ENCODE assay signal across 23 cellular contexts in the genomic region with DNA sequence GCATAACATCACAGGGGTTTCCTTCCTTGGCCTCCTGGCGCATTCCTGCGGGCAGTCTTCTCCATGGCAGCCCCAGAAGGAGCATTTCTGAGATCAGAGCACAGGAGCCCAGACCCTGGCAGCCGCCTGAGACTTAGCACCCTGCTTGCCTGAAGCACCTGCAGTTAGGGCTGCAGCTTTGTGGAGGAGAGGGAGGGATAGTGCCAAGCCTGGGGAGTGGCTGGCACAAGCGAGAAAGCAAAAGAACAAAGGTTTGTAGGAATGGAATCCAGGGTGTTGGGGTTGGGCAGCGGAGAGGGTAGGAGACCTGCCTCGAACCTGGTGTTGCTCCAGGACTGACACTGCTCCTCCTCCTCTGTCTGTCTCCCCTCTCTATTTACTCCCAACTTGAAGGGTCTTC.
DNase-seq lines count a peak whose midpoint lies in the region; ATAC-seq and TF ChIP-seq lines count a peak whose summit lies in the region.
"Had no signal": no experiment of that assay in that cellular context is flagged by ENCODE, and none has a peak within 500 bp of the region (broad histone marks: within the 10 kb centered on the region; RNA-seq: fewer than 3 reads in every experiment).

No MANE protein-coding gene starts in this region.

- peaks cover 4% of the 10 kb centered on the region for H3K27me3 Mint-ChIP-seq in progenitor cell of endocrine pancreas

- no peak for ATAC-seq in HG03432 (IDR thresholded peaks at IDR 0.05; ENCODE audit: unreplicated experiment)
- no peak for ATAC-seq in HG03457 (IDR thresholded peaks at IDR 0.05; ENCODE audit: unreplicated experiment)
- ATAC-seq: PC-3 had no signal

- H3K27ac Mint-ChIP-seq in progenitor cell of endocrine pancreas: peak overlapping the region; percentile 97

- peak overlapping the region; percentile 61 for H3K27ac ChIP-seq in duodenal mucosa (ENCODE audit: low read depth, low read length)
- H3K27ac ChIP-seq: RWPE1, SJSA1 had no signal

- no peak for TF ChIP-seq CTCF in progenitor cell of endocrine pancreas (IDR thresholded peaks at IDR 0.05; ENCODE audit: unreplicated experiment)

- H3K4me1 ChIP-seq in duodenal mucosa (ENCODE audit: control insufficient read depth in 1 of 2, insufficient read depth in 2 of 2, low read length in 2 of 2): peaks cover 57 to 59% of the 10 kb centered on the region in 2 donors

- peaks cover 43% of the 10 kb centered on the region for H3K4me1 Mint-ChIP-seq in progenitor cell of endocrine pancreas (ENCODE audit: low read depth)
- H3K4me1 Mint-ChIP-seq: CD8-positive, alpha-beta memory T cell had no signal

- DNase-seq in COLO668 (lab: John Stamatoyannopoulos, UW; ENCODE audit: unreplicated experiment): peak; percentile 11
- DNase-seq in HT-29 (ENCODE audit: low spot score): peak; percentile 69
- no peak for DNase-seq in progenitor cell of endocrine pancreas (ENCODE audit: low spot score, unreplicated experiment)
- no peak for DNase-seq in NCI-H2171 treated with DMSO at 0.1 percent for 48 hours (lab: John Stamatoyannopoulos, UW)
- DNase-seq: ACHN; C1 segment of cervical spinal cord; CD8-positive, alpha-beta memory T cell; GF-D8; H7; HFFc6; Karpas-422; NCI-H1417 treated with DMSO at 0.1 percent for 48 hours; NCI-H187 treated with DMSO at 0.1 percent for 48 hours; NCI-H226; NCI-H524; NCI-H82 had no signal

- H3K9ac ChIP-seq in duodenal mucosa (ENCODE audit: low read depth in 1 of 2, low read length in 2 of 2): peak overlapping the region; percentile 59 to 74

- peak overlapping the region; percentile 40 to 41 for H3K4me3 ChIP-seq in duodenal mucosa (ENCODE audit: low read depth in 1 of 2, low read length in 2 of 2)
- H3K4me3 ChIP-seq: SJSA1 had no signal

- no peak overlapping the region for H3K4me3 Mint-ChIP-seq in progenitor cell of endocrine pancreas (ENCODE audit: low read depth)
- H3K4me3 Mint-ChIP-seq: CD8-positive, alpha-beta memory T cell; HFFc6; IgD-negative memory B cell had no signal

- peaks cover 0 to 6% of the 10 kb centered on the region in 2 donors for H3K36me3 ChIP-seq in duodenal mucosa (ENCODE audit: control insufficient read depth in 1 of 2, insufficient read depth in 2 of 2, low read length in 2 of 2)
- H3K36me3 ChIP-seq: SJSA1 had no signal

- H3K36me3 Mint-ChIP-seq in progenitor cell of endocrine pancreas (ENCODE audit: insufficient read depth): no peaks in the 10 kb centered on the region
- H3K36me3 Mint-ChIP-seq: IgD-negative memory B cell had no signal

- no peaks in the 10 kb centered on the region for H3K9me3 Mint-ChIP-seq in progenitor cell of endocrine pancreas (ENCODE audit: low read depth)
- H3K9me3 Mint-ChIP-seq: CD8-positive, alpha-beta memory T cell; HFFc6; IgD-negative memory B cell had no signal

- no peaks in the 10 kb centered on the region for H3K27me3 ChIP-seq in duodenal mucosa (ENCODE audit: control insufficient read depth in 1 of 2, insufficient read depth in 2 of 2, low read length in 2 of 2)
- H3K27me3 ChIP-seq: SJSA1 had no signal

- no peaks in the 10 kb centered on the region for H3K9me3 ChIP-seq in duodenal mucosa (ENCODE audit: control insufficient read depth in 1 of 2, low read length in 2 of 2)
- H3K9me3 ChIP-seq: SJSA1 had no signal

Comparison
In these comparisons a context has a peak if more than half of its experiments do, and no peak if none do; other contexts are left out.
1. DNase-seq: peak in COLO668 (single experiment) and HT-29 (single experiment); none in progenitor cell of endocrine pancreas (single experiment) and NCI-H2171 treated with DMSO at 0.1 percent for 48 hours (single experiment).